9 cellular contexts compared by ENCODE assay signal in the genomic region with DNA sequence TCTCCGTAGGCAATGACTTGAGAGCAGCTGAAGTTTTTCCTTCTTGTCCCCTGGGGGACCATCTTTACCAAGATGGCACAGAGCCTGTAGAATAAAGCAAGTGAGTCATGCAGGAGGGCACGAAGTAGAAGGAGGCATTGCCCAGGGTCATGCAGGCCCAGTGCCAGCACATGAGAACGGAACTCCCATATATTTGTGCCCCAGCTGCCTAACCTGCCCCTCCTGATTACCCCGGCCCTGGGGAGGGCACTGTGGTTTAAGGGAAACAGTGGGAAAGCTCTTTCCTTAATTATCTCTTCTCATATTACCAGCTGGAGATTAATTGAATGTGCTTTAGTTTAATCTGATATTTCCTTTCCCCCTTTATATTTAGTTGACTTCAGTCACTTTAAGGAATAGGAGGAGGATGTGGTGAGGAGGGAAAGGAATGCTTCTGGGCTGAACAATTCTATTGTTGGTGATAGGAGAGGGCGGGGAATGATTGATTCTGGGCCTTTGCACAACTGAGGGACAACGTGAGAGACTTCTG. TPM values are rescaled to one million over a fixed set of nuclear protein-coding genes. Genes with fewer than 3 reads are reported as not detected.
DNase-seq lines count a peak whose midpoint lies in the region; ATAC-seq and TF ChIP-seq lines count a peak whose summit lies in the region.
"Had no signal": no experiment of that assay in that cellular context is flagged by ENCODE, and none has a peak within 500 bp of the region (broad histone marks: within the 10 kb centered on the region; RNA-seq: fewer than 3 reads in every experiment).

No MANE protein-coding gene starts in this region.

- TF ChIP-seq CTCF in A673 (conservative IDR thresholded peaks at IDR 0.05; ENCODE audit: low read depth, low read length), result no peak
- no peak for TF ChIP-seq CTCF in nephron progenitor cell (IDR thresholded peaks at IDR 0.05)

- H3K4me1 Mint-ChIP-seq in nephron progenitor cell, result peaks cover 38% of the 10 kb centered on the region

- H3K4me1 ChIP-seq in A673 (ENCODE audit: insufficient read depth, low read length, poor library complexity, severe bottlenecking), result peaks cover 32% of the 10 kb centered on the region
- H3K4me1 ChIP-seq in ectodermal cell (ENCODE audit: control insufficient read depth, insufficient read depth, low read length), result peaks cover 25% of the 10 kb centered on the region

- H3K36me3 Mint-ChIP-seq in nephron progenitor cell (ENCODE audit: low read depth), result peaks cover 27% of the 10 kb centered on the region

- POLR2A ChIA-PET in A673 (lab: Charles Lee; ENCODE audit: low non-redundant PET), result no interaction called here

- H3K27ac ChIP-seq in A673 (ENCODE audit: low read depth, low read length, poor library complexity, severe bottlenecking) (no peak overlapping the region), ectodermal cell (ENCODE audit: insufficient read depth, low read depth, low read length, poor library complexity, severe bottlenecking) (peak overlapping the region; percentile 70)

- H3K4me3 Mint-ChIP-seq in nephron progenitor cell, result no peak overlapping the region

- no TSS peak for BruUV-seq in A673 (replicated peaks; lab: Mats Ljungman, UMichigan)

- no peak overlapping the region for H3K4me3 ChIP-seq in A673 (ENCODE audit: low read depth, low read length, poor library complexity, severe bottlenecking)
- no peak overlapping the region for H3K4me3 ChIP-seq in ectodermal cell (ENCODE audit: insufficient read depth, low read depth, low read length)
- no peak overlapping the region for H3K4me3 ChIP-seq in H7 (ENCODE audit: insufficient read depth, low read depth, low read length)

- H3K36me3 ChIP-seq in A673 (ENCODE audit: insufficient read depth, low read length, poor library complexity, severe bottlenecking) (no peaks in the 10 kb centered on the region), ectodermal cell (ENCODE audit: control insufficient read depth, insufficient read depth, low read length) (no peaks in the 10 kb centered on the region), H7 (replicated peaks; ENCODE audit: control insufficient read depth, insufficient read depth, low read length) (no peaks in the 10 kb centered on the region)

- peak overlapping the region; percentile 37 for H3K27ac Mint-ChIP-seq in nephron progenitor cell

- CTCF ChIA-PET in A673 (lab: Charles Lee), result no interaction called here

- H3K27me3 ChIP-seq in A673 (replicated peaks; ENCODE audit: insufficient read depth, low read depth, low read length, poor library complexity) (no peaks in the 10 kb centered on the region), ectodermal cell (ENCODE audit: control insufficient read depth, insufficient read depth, low read length, poor library complexity, severe bottlenecking) (no peaks in the 10 kb centered on the region), H7 (ENCODE audit: control insufficient read depth, insufficient read depth, low read length) (no peaks in the 10 kb centered on the region)

- H3K9me3 Mint-ChIP-seq in nephron progenitor cell, result no peaks in the 10 kb centered on the region

- intact Hi-C loops in A673 (cut with micrococcal nuclease; ENCODE audit: unreplicated experiment), result loop anchor here (5.0 to 10.0 kb wide), 2 partner anchors 48 to 426 kb away; no protein-coding TSS in a partner anchor

- no peaks in the 10 kb centered on the region for H3K27me3 Mint-ChIP-seq in nephron progenitor cell (ENCODE audit: low read depth, poor library complexity)

- H3K9me3 ChIP-seq in A673 (ENCODE audit: low read depth, low read length, poor library complexity, severe bottlenecking) (no peaks in the 10 kb centered on the region), ectodermal cell (ENCODE audit: control insufficient read depth, low read length) (no peaks in the 10 kb centered on the region)

- ATAC-seq in GM18867 (IDR thresholded peaks at IDR 0.05; ENCODE audit: unreplicated experiment), result no peak
- no peak for ATAC-seq in HG03196 (IDR thresholded peaks at IDR 0.05; ENCODE audit: unreplicated experiment)
- ATAC-seq in GM18498 (IDR thresholded peaks at IDR 0.05; ENCODE audit: unreplicated experiment), result no peak

- WGBS in ectodermal cell, 2 experiments, result 72 to 77% methylated on average over 5 to 6 of the region's 6 CpGs

- DNase-seq in A673 (ENCODE audit: low spot score), result peak; percentile 90
- DNase-seq in NCI-H524 treated with DMSO at 0.1 percent for 48 hours (lab: John Stamatoyannopoulos, UW), result peak; percentile 56
- DNase-seq in nephron progenitor cell, result no peak
- no peak for DNase-seq in H7
- DNase-seq: activated CD4-positive, alpha-beta T cell treated with anti-CD3 and anti-CD28 coated beads, Interleukin-2, amount 50 U/mL, for 1 hour had no signal

RNA-seq across cellular contexts. Expression of a gene that starts 51.9 kb away (rescaled TPM):
- total RNA-seq in A673 (2021), result 19.8 and 23.1 TPM in 2 replicates
- polyA plus RNA-seq in ectodermal cell (2013, experiment 1 of 4), result 36.3 TPM
- polyA plus RNA-seq in ectodermal cell (2013, experiment 2 of 4), result 40.2 TPM
- 30.6 TPM for polyA plus RNA-seq in ectodermal cell (2013, experiment 3 of 4)
- 34.7 TPM for polyA plus RNA-seq in ectodermal cell (2013, experiment 4 of 4)
- 22.9 and 34.3 TPM in 2 replicates for total RNA-seq in H7 (2014; rRNA removed; shearing (Covaris generic))

Comparison
In these comparisons a context has a peak if more than half of its experiments do, and no peak if none do; other contexts are left out.
1. DNase-seq: peak in A673 (single experiment) and NCI-H524 treated with DMSO at 0.1 percent for 48 hours (single experiment); none in nephron progenitor cell (single experiment) and H7 (single experiment).